In genomic region chr10:98354491-98354890, GRCh38 we compare ENCODE assay signal across 21 cellular contexts.
"Had no signal": no experiment of that assay in that cellular context is flagged by ENCODE, and none has a peak within 500 bp of the region (broad histone marks: within the 10 kb centered on the region; RNA-seq: fewer than 3 reads in every experiment).

No MANE protein-coding gene starts in this region.

- H3K4me3 ChIP-seq: coronary artery, dorsolateral prefrontal cortex, esophagus squamous epithelium, gastrocnemius medialis, heart right ventricle, left lung, lower lobe of right lung, mucosa of descending colon had no signal

- H3K27ac ChIP-seq: coronary artery, dorsolateral prefrontal cortex, esophagus squamous epithelium, gastrocnemius medialis, heart right ventricle, left lung, lower lobe of right lung had no signal

- H3K36me3 ChIP-seq: esophagus squamous epithelium, gastrocnemius medialis, heart right ventricle, left lung, lower lobe of right lung had no signal

- DNase-seq: dermis blood vessel endothelial cell; dorsolateral prefrontal cortex; effector CD4-positive, alpha-beta T cell; effector memory CD4-positive, alpha-beta T cell; esophagus squamous epithelium; foreskin fibroblast; foreskin melanocyte; gastrocnemius medialis; glutamatergic neuron; head of caudate nucleus; heart right ventricle; hippocampal formation; left cardiac atrium; left lung; left ventricle myocardium superior; lower lobe of right lung; mesenchymal stem cell; mucosa of descending colon; naive B cell; naive thymus-derived CD8-positive, alpha-beta T cell had no signal

- ATAC-seq: gastrocnemius medialis; heart right ventricle; left cardiac atrium; left lung; left ventricle myocardium superior; lower lobe of right lung; mucosa of descending colon; naive thymus-derived CD8-positive, alpha-beta T cell had no signal

- H3K9me3 ChIP-seq: esophagus squamous epithelium, gastrocnemius medialis, heart right ventricle, left lung, lower lobe of right lung, mucosa of descending colon had no signal
